In the genomic region with DNA sequence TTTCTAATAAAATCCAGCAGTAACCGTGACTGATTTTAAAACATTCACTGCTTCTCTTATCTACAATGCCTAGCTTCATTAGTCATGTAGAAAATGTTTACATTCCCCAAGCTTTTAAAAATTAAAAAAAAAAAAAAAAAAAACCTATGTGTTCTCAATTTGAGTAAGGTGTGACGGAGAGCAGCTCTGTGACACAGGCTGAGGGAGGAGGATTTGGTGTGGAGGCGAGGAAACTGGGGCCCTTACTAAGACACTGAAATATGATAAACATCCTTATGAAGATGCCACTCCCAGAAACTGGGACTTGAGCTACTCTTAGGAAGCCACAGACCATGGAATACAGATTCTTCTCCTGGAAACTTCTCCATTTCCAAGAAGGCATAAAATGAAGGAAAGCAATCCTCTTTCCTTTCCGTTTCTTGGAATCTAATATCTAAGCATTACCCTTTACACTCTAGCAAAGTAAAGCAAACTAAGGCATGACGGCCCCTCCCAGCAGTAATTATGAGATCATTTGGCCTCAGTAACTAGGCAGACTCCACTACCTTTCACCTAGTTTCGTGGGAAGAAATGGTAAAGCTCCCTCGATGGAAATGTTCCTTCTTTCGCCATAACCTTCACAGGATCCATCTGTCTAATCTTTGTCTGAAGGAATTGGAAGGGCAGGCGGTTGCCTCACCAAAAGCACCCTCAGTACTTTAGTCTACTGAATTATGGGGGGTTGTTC, we compare ENCODE assay signal across 8 cellular contexts. TPM values are rescaled to one million over a fixed set of nuclear protein-coding genes. Genes with fewer than 3 reads are reported as not detected.
DNase-seq lines count a peak whose midpoint lies in the region; ATAC-seq and TF ChIP-seq lines count a peak whose summit lies in the region.

No MANE protein-coding gene starts in this region.

- POLR2A ChIA-PET in CD8-positive, alpha-beta T cell (lab: Charles Lee) = interaction anchor here (0.7 to 1.1 kb wide), 2 partner anchors 23 to 88 kb away, joined by 6 read pairs; partner anchors contain the start of gene GRAMD2B
- POLR2A ChIA-PET in HCT116 (lab: Charles Lee) = no interaction called here

- no peak for ATAC-seq in CD8-positive, alpha-beta T cell
- ATAC-seq in HCT116 (peak; percentile 85), upper lobe of right lung (peak; percentile 39)

- H3K27ac ChIP-seq in CD8-positive, alpha-beta T cell (ENCODE audit: low read depth, low read length) = no peak overlapping the region
- H3K27ac ChIP-seq in HCT116 (ENCODE audit: low read depth, low read length) (peak overlapping the region; percentile 64; the same call in 1 of the 2 replicates), hepatocyte (peak overlapping the region; percentile 92), upper lobe of right lung (no peak overlapping the region)

- WGBS in hepatocyte (ENCODE audit: low lambda C conversion rate, missing lambda C conversion rate) = 61% methylated on average over 9 of the region's 9 CpGs

- peak overlapping the region; percentile 77 for H3K4me2 ChIP-seq in HCT116 (ENCODE audit: low read length)
- peak overlapping the region; percentile 44 for H3K4me2 ChIP-seq in hepatocyte

- peak overlapping the region; percentile 53 for H3K9ac ChIP-seq in HCT116 (ENCODE audit: low read length)

- no peak for TF ChIP-seq CTCF in CD8-positive, alpha-beta T cell (IDR thresholded peaks at IDR 0.05)
- TF ChIP-seq CTCF in HCT116 (IDR thresholded peaks at IDR 0.05 in 2 of 3, conservative IDR thresholded peaks at IDR 0.05 in 1 of 3; ENCODE audit: borderline replicate concordance in 1 of 3, insufficient read depth in 1 of 3, low read depth in 2 of 3, low read length in 2 of 3) (no peak), hepatocyte (IDR thresholded peaks at IDR 0.05; ENCODE audit: poor library complexity) (no peak), upper lobe of right lung (IDR thresholded peaks at IDR 0.05) (no peak)

- peak overlapping the region; percentile 50 for H3K27ac Mint-ChIP-seq in CD8-positive, alpha-beta T cell

- H3K9me2 ChIP-seq in HCT116 (ENCODE audit: insufficient read depth) (no peaks in the 10 kb centered on the region), hepatocyte (replicated peaks; ENCODE audit: insufficient read depth) (no peaks in the 10 kb centered on the region)

- H3K79me2 ChIP-seq in HCT116 (ENCODE audit: insufficient read depth, low read length) (no peaks in the 10 kb centered on the region; the same call in 1 of the 2 replicates), hepatocyte (peaks cover 21% of the 10 kb centered on the region)

- RAD21 ChIA-PET in HCT116 (lab: Charles Lee; ENCODE audit: low non-redundant PET in 1 of 2, low total read pairs in 2 of 2, uncharacterized antibody in 2 of 2, unreplicated experiment in 2 of 2) = no interaction called here

- H3K9me3 Mint-ChIP-seq in CD8-positive, alpha-beta T cell = no peaks in the 10 kb centered on the region

- peaks cover 40% of the 10 kb centered on the region for H3K4me1 ChIP-seq in CD8-positive, alpha-beta T cell (ENCODE audit: insufficient read depth, low read length)
- H3K4me1 ChIP-seq in HCT116 (ENCODE audit: control insufficient read depth in 1 of 2, insufficient read depth in 2 of 2, low read length in 2 of 2) = peaks cover 19 to 80% of the 10 kb centered on the region in 2 experiments
- H3K4me1 ChIP-seq in hepatocyte (ENCODE audit: insufficient read depth) = peaks cover 16% of the 10 kb centered on the region
- H3K4me1 ChIP-seq in upper lobe of right lung = peaks cover 4% of the 10 kb centered on the region

- TF ChIP-seq POLR2A in HCT116 (IDR thresholded peaks at IDR 0.05; ENCODE audit: borderline replicate concordance, extremely low read depth, insufficient read depth, insufficient read length) = no peak

- H3K27me3 Mint-ChIP-seq in CD8-positive, alpha-beta T cell (ENCODE audit: low read depth) = no peaks in the 10 kb centered on the region

- H3K36me3 Mint-ChIP-seq in CD8-positive, alpha-beta T cell = no peaks in the 10 kb centered on the region

- BruUV-seq in HCT116 (replicated peaks; lab: Mats Ljungman, UMichigan) = no TSS peak

- intact Hi-C loops in CD8-positive, alpha-beta T cell (cut with DNase I, micrococcal nuclease) = no loop called here
- intact Hi-C loops in HCT116 (cut with micrococcal nuclease) = no loop called here
- intact Hi-C loops in upper lobe of right lung (cut with DNase I) = no loop called here

- H3K4me1 Mint-ChIP-seq in CD8-positive, alpha-beta T cell (ENCODE audit: low read depth) = peaks cover 72% of the 10 kb centered on the region

- H3K4me3 ChIP-seq in CD8-positive, alpha-beta T cell (ENCODE audit: low read depth, low read length) = no peak overlapping the region
- peak overlapping the region in 1 of 2 experiments; percentile 43; a peak in 2 of 4 replicates for H3K4me3 ChIP-seq in HCT116 (replicated peaks in 1 of 2; ENCODE audit: low read depth in 1 of 2, low read length in 2 of 2)
- H3K4me3 ChIP-seq in hepatocyte = no peak overlapping the region
- no peak overlapping the region for H3K4me3 ChIP-seq in upper lobe of right lung

- CTCF ChIA-PET in CD8-positive, alpha-beta T cell (lab: Charles Lee) = interaction anchor here (0.7 kb wide), 1 partner anchor 13 kb away, joined by 3 read pairs; no protein-coding TSS in a partner anchor
- CTCF ChIA-PET in HCT116 (lab: Charles Lee) = no interaction called here

- H4K20me1 ChIP-seq in HCT116 (ENCODE audit: insufficient read depth) (no peaks in the 10 kb centered on the region), hepatocyte (ENCODE audit: insufficient read depth, poor library complexity, severe bottlenecking) (no peaks in the 10 kb centered on the region)

- no peaks in the 10 kb centered on the region for H3K36me3 ChIP-seq in CD8-positive, alpha-beta T cell (ENCODE audit: insufficient read depth, low read length)
- H3K36me3 ChIP-seq in HCT116 (ENCODE audit: control insufficient read depth in 1 of 2, insufficient read depth in 2 of 2, low read length in 2 of 2) = peaks cover 0 to 2% of the 10 kb centered on the region in 2 experiments; a peak in 1 of 4 replicates
- H3K36me3 ChIP-seq in hepatocyte (replicated peaks; ENCODE audit: insufficient read depth, low read depth) = no peaks in the 10 kb centered on the region
- no peaks in the 10 kb centered on the region for H3K36me3 ChIP-seq in upper lobe of right lung

- no peaks in the 10 kb centered on the region for H3K9me3 ChIP-seq in CD8-positive, alpha-beta T cell (ENCODE audit: low read length)
- H3K9me3 ChIP-seq in HCT116 (ENCODE audit: control insufficient read depth in 1 of 2, insufficient read depth in 1 of 2, low read depth in 1 of 2, low read length in 2 of 2) (no peaks in the 10 kb centered on the region), hepatocyte (ENCODE audit: low read depth) (no peaks in the 10 kb centered on the region), upper lobe of right lung (no peaks in the 10 kb centered on the region)

- H2AFZ ChIP-seq in HCT116 (ENCODE audit: low read depth, low read length, poor library complexity, severe bottlenecking) (no peak overlapping the region), hepatocyte (no peak overlapping the region)

- H3K27me3 ChIP-seq in CD8-positive, alpha-beta T cell (ENCODE audit: insufficient read depth, low read length) = no peaks in the 10 kb centered on the region
- H3K27me3 ChIP-seq in HCT116 (ENCODE audit: insufficient read depth, low read length) (no peaks in the 10 kb centered on the region), hepatocyte (no peaks in the 10 kb centered on the region), upper lobe of right lung (no peaks in the 10 kb centered on the region)

- no peak overlapping the region for H3K4me3 Mint-ChIP-seq in CD8-positive, alpha-beta T cell

- DNase-seq in CD8-positive, alpha-beta T cell = no peak
- DNase-seq in HCT116 (ENCODE audit: low read depth, low spot score) (peak; percentile 71), hepatocyte (ENCODE audit: low spot score) (peak; percentile 66), upper lobe of right lung (no peak), mucosa of gallbladder (ENCODE audit: low spot score) (no peak), OCI-M1 (lab: John Stamatoyannopoulos, UW) (no peak), cortex of kidney (lab: John Stamatoyannopoulos, UW) (no peak)
- peak; percentile 23 for DNase-seq in activated CD4-positive, CD25-positive, alpha-beta regulatory T cell treated with anti-CD3 and anti-CD28 coated beads, Interleukin-2, amount 50 U/mL, for 16 hours (ENCODE audit: low read depth, low spot score)

- no peak for TF ChIP-seq RAD21 in HCT116 (IDR thresholded peaks at IDR 0.05; ENCODE audit: low read depth)

TF ChIP-seq in HCT116, 20 proteins besides CTCF, POLR2A, EP300 and RAD21:
- no peak for TF ChIP-seq SIN3A (IDR thresholded peaks at IDR 0.05; ENCODE audit: low read depth)
- no peak for TF ChIP-seq POLR2AphosphoS5 (IDR thresholded peaks at IDR 0.05; ENCODE audit: low read depth, low read length)
- peak; percentile 51; the same call in 1 of the 2 replicates for TF ChIP-seq SP1 (IDR thresholded peaks at IDR 0.05; ENCODE audit: low read depth)
- TF ChIP-seq YY1 (IDR thresholded peaks at IDR 0.05; ENCODE audit: extremely low read depth, insufficient replicate concordance, low read depth, low read length) = no peak
- no peak for TF ChIP-seq EGR1 (IDR thresholded peaks at IDR 0.05; ENCODE audit: low read depth)

RNA-seq across cellular contexts. Expression of gene GRAMD2B, which starts 23.5 kb away (rescaled TPM):
- total RNA-seq in CD8-positive, alpha-beta T cell = 10 to 100 TPM in 1 of 2 experiments, 1 to 10 TPM in 1; 8.2 to 10.4 TPM
- 7.2 TPM for total RNA-seq in HCT116 (2021; ENCODE audit: unreplicated experiment)
- 3.2 and 3.3 TPM in 2 replicates for polyA plus RNA-seq in HCT116 (2012)
- total RNA-seq in hepatocyte = 24.4 and 32.5 TPM in 2 replicates
- 9.3 and 18.9 TPM in 2 replicates for polyA plus RNA-seq in hepatocyte
- total RNA-seq in upper lobe of right lung = 17.0 TPM
- total RNA-seq in mucosa of gallbladder = 18.8 TPM

Comparison
In these comparisons a context has a peak if more than half of its experiments do, and no peak if none do; other contexts are left out.
1. DNase-seq: peak in HCT116 (single experiment), activated CD4-positive, CD25-positive, alpha-beta regulatory T cell treated with anti-CD3 and anti-CD28 coated beads, Interleukin-2, amount 50 U/mL, for 16 hours (single experiment) and hepatocyte (single experiment); none in CD8-positive, alpha-beta T cell (0 of 7), upper lobe of right lung (single experiment), mucosa of gallbladder (single experiment), OCI-M1 (single experiment) and cortex of kidney (single experiment).
2. H3K27ac ChIP-seq: peak in HCT116 (single experiment) and hepatocyte (single experiment); none in CD8-positive, alpha-beta T cell (single experiment) and upper lobe of right lung (single experiment).